15 cellular contexts compared by ENCODE assay signal in genomic region chr14:33282811-33283210, GRCh38.
DNase-seq lines count a peak whose midpoint lies in the region; ATAC-seq, FAIRE-seq and TF ChIP-seq lines count a peak whose summit lies in the region.
"Had no signal": no experiment of that assay in that cellular context is flagged by ENCODE, and none has a peak within 500 bp of the region (broad histone marks: within the 10 kb centered on the region; RNA-seq: fewer than 3 reads in every experiment).

No MANE protein-coding gene starts in this region.

- H3K36me3 Mint-ChIP-seq in brain (no peaks in the 10 kb centered on the region), natural killer cell (no peaks in the 10 kb centered on the region)
- H3K36me3 Mint-ChIP-seq: CD4-positive, CD25-positive, alpha-beta regulatory T cell had no signal

- no peaks in the 10 kb centered on the region for H3K79me2 ChIP-seq in HepG2 (ENCODE audit: insufficient read depth, low read length)

- H3K36me3 ChIP-seq in HepG2 (replicated peaks in 1 of 2; ENCODE audit: control insufficient read depth in 1 of 2, insufficient read depth in 2 of 2, low read length in 2 of 2) (no peaks in the 10 kb centered on the region), right lobe of liver (no peaks in the 10 kb centered on the region)

- ATAC-seq in HepG2: no peak
- ATAC-seq in right lobe of liver: no peak
- no peak for ATAC-seq in natural killer cell
- ATAC-seq in GM21723 (IDR thresholded peaks at IDR 0.05; ENCODE audit: unreplicated experiment): no peak

- no peak overlapping the region for H2AFZ ChIP-seq in HepG2 (ENCODE audit: low read length)

- TF ChIP-seq CTCF in HepG2 (CRISPR knock-in tag; IDR thresholded peaks at IDR 0.05) (no peak), right lobe of liver (IDR thresholded peaks at IDR 0.05) (no peak), brain (conservative IDR thresholded peaks at IDR 0.05) (no peak), natural killer cell (IDR thresholded peaks at IDR 0.05) (no peak)

- no peaks in the 10 kb centered on the region for H4K20me1 ChIP-seq in HepG2 (ENCODE audit: insufficient read depth, low read length)

- no peak overlapping the region for H3K4me2 ChIP-seq in HepG2 (ENCODE audit: low read depth, low read length)

- H3K9me3 Mint-ChIP-seq in brain (no peaks in the 10 kb centered on the region), natural killer cell (peaks cover under 1 to 11% of the 10 kb centered on the region in 2 donors)

- in situ Hi-C loops in HepG2 (cut with HindIII; ENCODE audit: extremely low pct_ligation_motif_present, low pct_unique_long_range_greater_than_20kb): no loop called here

- H3K4me1 ChIP-seq in HepG2 (ENCODE audit: insufficient read depth, low read length) (no peaks in the 10 kb centered on the region), right lobe of liver (no peaks in the 10 kb centered on the region)

- DNase-seq in HepG2 (ENCODE audit: low spot score) (no peak), right lobe of liver (no peak), iris pigment epithelial cell (ENCODE audit: low read depth) (peak; percentile 59), epidermal melanocyte (ENCODE audit: insufficient read length, low spot score) (no peak), natural killer cell (no peak), occipital lobe (lab: John Stamatoyannopoulos, UW) (no peak)
- DNase-seq: AML-193; CD4-positive, CD25-positive, alpha-beta regulatory T cell; KG1; NCI-H1048 had no signal

- H3K27ac Mint-ChIP-seq in brain (peak overlapping the region in 3 of 5 experiments; percentile 17 to 93 (median 35)), natural killer cell (no peak overlapping the region)
- H3K27ac Mint-ChIP-seq: CD4-positive, CD25-positive, alpha-beta regulatory T cell had no signal

- 11% methylated on average over 1 of the region's 1 CpG for WGBS in HepG2 (ENCODE audit: low lambda C conversion rate)
- WGBS in right lobe of liver (ENCODE audit: insufficient coverage, low coverage, low lambda C conversion rate, missing lambda C conversion rate): 33% methylated on average over 1 of the region's 1 CpG

- TF ChIP-seq RAD21 in HepG2 (CRISPR knock-in tag; IDR thresholded peaks at IDR 0.05): no peak

- no peak overlapping the region for H3K27ac ChIP-seq in HepG2 (ENCODE audit: extremely low read length, insufficient read depth, low read length)
- no peak overlapping the region for H3K27ac ChIP-seq in right lobe of liver
- H3K27ac ChIP-seq: RWPE1 had no signal

- H3K9me3 ChIP-seq in HepG2 (ENCODE audit: low read length): peaks cover 3% of the 10 kb centered on the region; the same call in 1 of the 2 replicates
- no peaks in the 10 kb centered on the region for H3K9me3 ChIP-seq in right lobe of liver

- FAIRE-seq in HepG2 (lab: Jason Lieb, UNC): no peak
- FAIRE-seq: A204.1, H54 had no signal

- no peak overlapping the region for H3K9ac ChIP-seq in HepG2 (ENCODE audit: insufficient read depth, low read depth, low read length)

- POLR2A ChIA-PET in HepG2 (lab: Yijun Ruan, JAX): no interaction called here

- H3K4me3 Mint-ChIP-seq in brain (peak overlapping the region in 2 of 5 experiments; percentile 62 to 73), natural killer cell (no peak overlapping the region)
- H3K4me3 Mint-ChIP-seq: CD4-positive, CD25-positive, alpha-beta regulatory T cell had no signal

- TF ChIP-seq POLR2A in HepG2 (IDR thresholded peaks at IDR 0.05; ENCODE audit: insufficient read depth in 1 of 2, low read depth in 2 of 2, low read length in 2 of 2) (no peak), right lobe of liver (IDR thresholded peaks at IDR 0.05) (no peak)

- no TSS peak for BruUV-seq in HepG2 (replicated peaks; lab: Mats Ljungman, UMichigan)

- H3K4me3 ChIP-seq in HepG2 (replicated peaks in 1 of 3; ENCODE audit: insufficient read depth in 1 of 3, low read depth in 2 of 3, low read length in 3 of 3): no peak overlapping the region
- H3K4me3 ChIP-seq in right lobe of liver: no peak overlapping the region

- TF ChIP-seq EP300 in HepG2 (IDR thresholded peaks at IDR 0.05; ENCODE audit: low read depth in 2 of 2, low read length in 2 of 2) (no peak), HepG2 (CRISPR knock-in tag; IDR thresholded peaks at IDR 0.05; ENCODE audit: borderline replicate concordance) (no peak)

- CTCF ChIA-PET in HepG2 (lab: Yijun Ruan, JAX; ENCODE audit: low intra/inter-chr PET ratio, low total read pairs): no interaction called here

- H3K4me1 Mint-ChIP-seq in brain (peaks cover 66% of the 10 kb centered on the region), natural killer cell (no peaks in the 10 kb centered on the region)
- H3K4me1 Mint-ChIP-seq: CD4-positive, CD25-positive, alpha-beta regulatory T cell had no signal

- intact Hi-C loops in HepG2 (cut with micrococcal nuclease; ENCODE audit: unreplicated experiment) (no loop called here), right lobe of liver (cut with DNase I) (no loop called here), natural killer cell (cut with micrococcal nuclease) (no loop called here)

- H3K27me3 ChIP-seq in HepG2 (ENCODE audit: control insufficient read depth in 1 of 2, insufficient read depth in 2 of 2, low read length in 2 of 2): no peaks in the 10 kb centered on the region
- no peaks in the 10 kb centered on the region for H3K27me3 ChIP-seq in right lobe of liver

- H3K27me3 Mint-ChIP-seq in brain (no peaks in the 10 kb centered on the region), natural killer cell (ENCODE audit: low read depth in 2 of 2) (no peaks in the 10 kb centered on the region)
- H3K27me3 Mint-ChIP-seq: CD4-positive, CD25-positive, alpha-beta regulatory T cell had no signal

TF ChIP-seq in HepG2, 621 proteins besides CTCF, POLR2A, EP300 and RAD21:
- TF ChIP-seq ATF2 (CRISPR knock-in tag; IDR thresholded peaks at IDR 0.05) (no peak), MNT (IDR thresholded peaks at IDR 0.05) (0 out of 2 replicates have a peak, but pooled peaks have one; percentile 19)

Comparison
In these comparisons a context has a peak if more than half of its experiments do, and no peak if none do; other contexts are left out.
1. H3K27ac Mint-ChIP-seq: peak in brain (3 of 5); none in natural killer cell (0 of 2).